ENCODE assay signal across 8 cellular contexts in the genomic region with DNA sequence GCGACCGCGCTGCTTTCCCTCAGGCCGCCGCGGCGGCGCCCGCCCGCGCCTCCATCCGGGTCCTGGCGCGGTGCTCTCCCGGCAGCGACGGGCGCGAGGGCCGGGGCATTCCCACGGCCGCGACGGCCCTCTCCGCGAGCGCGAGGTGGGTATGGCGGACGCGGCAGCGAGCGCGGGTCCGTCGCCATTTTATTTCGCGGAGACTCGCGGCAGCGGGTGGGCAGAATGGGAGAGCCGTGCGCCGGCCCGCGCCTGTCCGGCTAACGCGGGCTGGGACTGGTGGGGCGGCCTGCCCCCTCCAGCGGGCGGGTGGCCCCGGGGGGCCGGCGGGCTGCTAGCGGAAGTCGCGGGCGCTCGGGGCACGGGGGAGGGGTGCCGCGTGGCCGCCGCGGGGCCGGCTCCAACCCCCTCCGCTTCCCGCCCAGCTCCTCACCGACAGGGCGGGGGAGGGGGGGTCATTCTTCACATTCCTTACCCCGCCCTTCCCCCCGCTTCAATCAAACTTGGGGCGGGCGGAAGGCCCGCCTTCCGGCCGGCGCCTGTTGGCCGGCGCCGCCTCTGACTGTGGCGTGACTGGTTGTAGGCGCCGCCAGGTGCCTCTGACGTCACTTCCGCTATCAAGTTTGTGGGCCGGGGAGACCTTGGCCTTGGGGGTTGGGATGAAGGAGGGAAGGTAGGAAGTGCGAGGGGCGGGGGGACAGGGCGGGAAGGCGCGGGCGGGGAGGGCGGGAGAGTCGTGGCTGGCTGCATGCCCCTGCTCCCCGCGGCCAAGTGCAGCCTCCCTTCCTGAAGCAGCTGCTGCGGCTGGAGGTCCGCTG.
DNase-seq lines count a peak whose midpoint lies in the region; ATAC-seq lines count a peak whose summit lies in the region.

No MANE protein-coding gene starts in this region.

- POLR2A ChIA-PET in activated CD4-positive, alpha-beta T cell treated with anti-CD3 and anti-CD28 coated beads, Interleukin-2, amount 10 ng/mL, durations not matched to agents 7 days and 5 days (lab: Charles Lee), result no interaction called here

- H3K4me1 Mint-ChIP-seq in activated CD4-positive, alpha-beta T cell treated with anti-CD3 and anti-CD28 coated beads, Interleukin-2, amount 10 ng/mL, durations not matched to agents 7 days and 5 days, result peaks cover 53% of the 10 kb centered on the region

- CTCF ChIA-PET in activated CD4-positive, alpha-beta T cell treated with anti-CD3 and anti-CD28 coated beads, Interleukin-2, amount 10 ng/mL, durations not matched to agents 7 days and 5 days (lab: Charles Lee), result interaction anchor here (1.2 kb wide), 1 partner anchor 107 kb away, joined by 3 read pairs; no protein-coding TSS in a partner anchor

- no peaks in the 10 kb centered on the region for H3K9me3 Mint-ChIP-seq in activated CD4-positive, alpha-beta T cell treated with anti-CD3 and anti-CD28 coated beads, Interleukin-2, amount 10 ng/mL, durations not matched to agents 7 days and 5 days

- H3K27ac Mint-ChIP-seq in activated CD4-positive, alpha-beta T cell treated with anti-CD3 and anti-CD28 coated beads, Interleukin-2, amount 10 ng/mL, durations not matched to agents 7 days and 5 days, result peak overlapping the region; percentile 95

- H3K27me3 Mint-ChIP-seq in activated CD4-positive, alpha-beta T cell treated with anti-CD3 and anti-CD28 coated beads, Interleukin-2, amount 10 ng/mL, durations not matched to agents 7 days and 5 days, result no peaks in the 10 kb centered on the region

- ATAC-seq in GM19328 (IDR thresholded peaks at IDR 0.05; ENCODE audit: unreplicated experiment) (peak; percentile 63), HG03469 (IDR thresholded peaks at IDR 0.05; ENCODE audit: unreplicated experiment) (peak; percentile 37), left lobe of liver (peak; percentile 81)

- H3K4me3 Mint-ChIP-seq in activated CD4-positive, alpha-beta T cell treated with anti-CD3 and anti-CD28 coated beads, Interleukin-2, amount 10 ng/mL, durations not matched to agents 7 days and 5 days, result peak overlapping the region; percentile 87

- peak; percentile 61 to 98 (median 93) for DNase-seq in C1 segment of cervical spinal cord (lab: John Stamatoyannopoulos, UW)
- DNase-seq in NCI-H526 (lab: John Stamatoyannopoulos, UW), result peak; percentile 90 to 97
- DNase-seq in activated CD4-positive, alpha-beta T cell treated with anti-CD3 and anti-CD28 coated beads, Interleukin-2, amount 10 ng/mL, durations not matched to agents 7 days and 5 days, result peak; percentile 97
- peak; percentile 39 for DNase-seq in cortex of kidney (lab: John Stamatoyannopoulos, UW)
- DNase-seq in left lobe of liver (ENCODE audit: low spot score), result peak; percentile 97
- DNase-seq in stimulated activated CD4-positive, alpha-beta T cell treated with anti-CD3 and anti-CD28 coated beads, Interleukin-2, amount 100 ng/mL, for 24 hours, result peak; percentile 94 to 95

- H3K36me3 Mint-ChIP-seq in activated CD4-positive, alpha-beta T cell treated with anti-CD3 and anti-CD28 coated beads, Interleukin-2, amount 10 ng/mL, durations not matched to agents 7 days and 5 days (ENCODE audit: low read depth), result peaks cover 15% of the 10 kb centered on the region

Comparison
In these comparisons a context has a peak if more than half of its experiments do, and no peak if none do; other contexts are left out.
1. Peak in every context shown above with its lines: DNase-seq and ATAC-seq.
2. DNase-seq: peak in every context shown above with its lines; median percentile 97 in activated CD4-positive, alpha-beta T cell treated with anti-CD3 and anti-CD28 coated beads, Interleukin-2, amount 10 ng/mL, durations not matched to agents 7 days and 5 days; 97 in left lobe of liver; 94 in stimulated activated CD4-positive, alpha-beta T cell treated with anti-CD3 and anti-CD28 coated beads, Interleukin-2, amount 100 ng/mL, for 24 hours; 94 in NCI-H526; 93 in C1 segment of cervical spinal cord; 39 in cortex of kidney.